In genomic region chr2:76667764-76668163, GRCh38 we compare ENCODE assay signal across 21 cellular contexts.
"Had no signal": no experiment of that assay in that cellular context is flagged by ENCODE, and none has a peak within 500 bp of the region (broad histone marks: within the 10 kb centered on the region; RNA-seq: fewer than 3 reads in every experiment).

No MANE protein-coding gene starts in this region.

- H3K9me3 Mint-ChIP-seq: neural progenitor cell had no signal

- H3K4me1 Mint-ChIP-seq: activated CD4-positive, alpha-beta memory T cell treated with anti-CD3 and anti-CD28 coated beads, Interleukin-2, amount 10 ng/mL, durations not matched to agents 7 days and 5 days; activated naive CD8-positive, alpha-beta T cell treated with anti-CD3 and anti-CD28 coated beads, Interleukin-2, amount 50 U/mL, for 24 hours; neural progenitor cell; stimulated activated memory B cell treated with anti-CD40 and anti-IgM and Interleukin-4, amounts not matched to agents 10 μg/mL and 1 μg/mL and 100 μg/mL, for 72 hours had no signal

- DNase-seq: activated CD4-positive, alpha-beta memory T cell treated with anti-CD3 and anti-CD28 coated beads, Interleukin-2, amount 10 ng/mL, durations not matched to agents 7 days and 5 days; activated CD4-positive, alpha-beta T cell treated with anti-CD3 and anti-CD28 coated beads for 48 hours; activated CD4-positive, CD25-positive, alpha-beta regulatory T cell; activated naive CD4-positive, alpha-beta T cell treated with anti-CD3 and anti-CD28 coated beads for 36 hours; activated naive CD8-positive, alpha-beta T cell treated with anti-CD3 and anti-CD28 coated beads, Interleukin-2, amount 50 U/mL, for 24 hours; activated T-cell treated with anti-CD3 and anti-CD28 coated beads, Interleukin-2, amount 50 U/mL, for 1 hour; aorta; effector memory CD8-positive, alpha-beta T cell; hippocampal formation; mammary epithelial cell; psoas muscle; right lobe of liver; stimulated activated CD4-positive, alpha-beta T cell treated with anti-CD3 and anti-CD28 coated beads, Interleukin-4, amount 100 ng/mL, for 24 hours; T-helper 1 cell; T-helper 9 cell; testis; upper lobe of left lung had no signal

- H3K27ac Mint-ChIP-seq: activated CD4-positive, alpha-beta memory T cell treated with anti-CD3 and anti-CD28 coated beads, Interleukin-2, amount 10 ng/mL, durations not matched to agents 7 days and 5 days; activated naive CD4-positive, alpha-beta T cell treated with anti-CD3 and anti-CD28 coated beads for 36 hours; activated naive CD8-positive, alpha-beta T cell treated with anti-CD3 and anti-CD28 coated beads, Interleukin-2, amount 50 U/mL, for 24 hours; activated T-helper 2 cell treated with anti-CD3 and anti-CD28 coated beads, Interferon-gamma antibody, Interleukin-2, Interleukin-4, amounts not matched to agents 10 μg/mL and 5 μg/mL and 100 μg/mL, durations not matched to agents 14 hours and 24 hours and 36 hours; effector memory CD8-positive, alpha-beta T cell; neural progenitor cell; stimulated activated memory B cell treated with anti-CD40 and anti-IgM and Interleukin-4, amounts not matched to agents 10 μg/mL and 1 μg/mL and 100 μg/mL, for 72 hours had no signal

- H3K4me3 Mint-ChIP-seq: activated CD4-positive, alpha-beta memory T cell treated with anti-CD3 and anti-CD28 coated beads, Interleukin-2, amount 10 ng/mL, durations not matched to agents 7 days and 5 days; activated naive CD4-positive, alpha-beta T cell treated with anti-CD3 and anti-CD28 coated beads for 36 hours; activated naive CD8-positive, alpha-beta T cell treated with anti-CD3 and anti-CD28 coated beads, Interleukin-2, amount 50 U/mL, for 24 hours; effector memory CD8-positive, alpha-beta T cell; neural progenitor cell; stimulated activated memory B cell treated with anti-CD40 and anti-IgM and Interleukin-4, amounts not matched to agents 10 μg/mL and 1 μg/mL and 100 μg/mL, for 72 hours had no signal

- H3K36me3 Mint-ChIP-seq: neural progenitor cell; stimulated activated memory B cell treated with anti-CD40 and anti-IgM and Interleukin-4, amounts not matched to agents 10 μg/mL and 1 μg/mL and 100 μg/mL, for 72 hours had no signal

- ATAC-seq: activated naive CD8-positive, alpha-beta T cell treated with anti-CD3 and anti-CD28 coated beads, Interleukin-2, amount 50 U/mL, for 24 hours; effector memory CD8-positive, alpha-beta T cell; left lobe of liver; psoas muscle; right lobe of liver; stimulated activated memory B cell treated with anti-CD40 and anti-IgM and Interleukin-4, amounts not matched to agents 10 μg/mL and 1 μg/mL and 100 μg/mL, for 72 hours had no signal

- H3K27me3 Mint-ChIP-seq: activated CD4-positive, alpha-beta memory T cell treated with anti-CD3 and anti-CD28 coated beads, Interleukin-2, amount 10 ng/mL, durations not matched to agents 7 days and 5 days; activated naive CD8-positive, alpha-beta T cell treated with anti-CD3 and anti-CD28 coated beads, Interleukin-2, amount 50 U/mL, for 24 hours; effector memory CD8-positive, alpha-beta T cell; stimulated activated memory B cell treated with anti-CD40 and anti-IgM and Interleukin-4, amounts not matched to agents 10 μg/mL and 1 μg/mL and 100 μg/mL, for 72 hours had no signal
